ENCODE assay signal across 8 cellular contexts in genomic region chr6:31203345-31203979, GRCh38. TPM values are rescaled to one million over a fixed set of nuclear protein-coding genes. Genes with fewer than 3 reads are reported as not detected.
DNase-seq lines count a peak whose midpoint lies in the region; ATAC-seq and TF ChIP-seq lines count a peak whose summit lies in the region.

No MANE protein-coding gene starts in this region.

- peaks cover 0 to 2% (median 0%) of the 10 kb centered on the region in 4 donors for H3K9me3 ChIP-seq in sigmoid colon

- TF ChIP-seq EP300 in sigmoid colon (IDR thresholded peaks at IDR 0.05) = no peak

- intact Hi-C loops in sigmoid colon (cut with DNase I) = no loop called here

- 5 to 14% methylated on average over 5 of the region's 5 CpGs for WGBS in sigmoid colon, 2 donors

- no peak for TF ChIP-seq CTCF in AG09309 (IDR thresholded peaks at IDR 0.05; ENCODE audit: control insufficient read depth, insufficient read depth, low read depth, low read length, missing control alignments)
- no peak for TF ChIP-seq CTCF in fibroblast of mammary gland (conservative IDR thresholded peaks at IDR 0.05; ENCODE audit: control insufficient read depth, insufficient read depth, low read depth, low read length)
- no peak for TF ChIP-seq CTCF in sigmoid colon (IDR thresholded peaks at IDR 0.05)

- peak overlapping the region; percentile 76 to 85 (median 80) for H3K27ac ChIP-seq in sigmoid colon

- no peaks in the 10 kb centered on the region for H3K27me3 ChIP-seq in sigmoid colon

- DNase-seq in AG09309 (ENCODE audit: low read depth) (no peak), NCI-H774 (lab: John Stamatoyannopoulos, UW) (peak; percentile 91), fibroblast of mammary gland (ENCODE audit: low read depth) (peak; percentile 83), sigmoid colon (no peak), cortex of kidney (lab: John Stamatoyannopoulos, UW) (no peak)
- DNase-seq in activated CD8-positive, alpha-beta memory T cell treated with anti-CD3 and anti-CD28 coated beads, Interleukin-2, amount 50 U/mL, for 48 hours = peak; percentile 64

- TF ChIP-seq POLR2A in GM19193 (IDR thresholded peaks at IDR 0.05; ENCODE audit: extremely low read depth, insufficient read depth, insufficient read length) = peak; percentile 11
- TF ChIP-seq POLR2A in sigmoid colon (IDR thresholded peaks at IDR 0.05) = no peak

- peaks cover 0 to 34% (median 16%) of the 10 kb centered on the region in 4 donors for H3K4me1 ChIP-seq in sigmoid colon

- peak overlapping the region; percentile 25 for H3K4me3 ChIP-seq in AG09309 (ENCODE audit: control insufficient read depth, low read depth, low read length)
- peak overlapping the region; percentile 32 for H3K4me3 ChIP-seq in fibroblast of mammary gland (ENCODE audit: control insufficient read depth, low read depth, low read length)
- H3K4me3 ChIP-seq in sigmoid colon = peak overlapping the region; percentile 27 to 54 (median 50)

- no peaks in the 10 kb centered on the region for H3K36me3 ChIP-seq in sigmoid colon

- ATAC-seq in HG03354 (IDR thresholded peaks at IDR 0.05; ENCODE audit: poor library complexity, severe bottlenecking, unreplicated experiment) = peak; percentile 64

RNA-seq across cellular contexts. Expression of gene POU5F1, which starts 33.0 kb away (rescaled TPM):
- under 1 TPM in 2 of 4 donors, not detected in 2; 0.16 to 0.27 TPM for total RNA-seq in sigmoid colon
- polyA plus RNA-seq in sigmoid colon = 1 to 10 TPM in 2 of 3 donors, not detected in 1; 1.6 to 9.8 TPM

RNA-seq across cellular contexts. Expression of gene TCF19, which starts 45.1 kb away (rescaled TPM):
- total RNA-seq in sigmoid colon = 1 to 10 TPM; 2.6 to 4.6 (median 3.0) TPM
- polyA plus RNA-seq in sigmoid colon = 10 to 100 TPM in 1 of 3 donors, 1 to 10 TPM in 2; 3.6 to 11.7 (median 6.2) TPM

RNA-seq across cellular contexts. Expression of gene CCHCR1, which starts 45.9 kb away (rescaled TPM):
- total RNA-seq in sigmoid colon = 10 to 100 TPM in 3 of 4 donors, 1 to 10 TPM in 1; 8.7 to 20.2 (median 12.7) TPM
- polyA plus RNA-seq in sigmoid colon = 10 to 100 TPM; 11.4 to 39.3 (median 14.8) TPM

Comparison
In these comparisons a context has a peak if more than half of its experiments do, and no peak if none do; other contexts are left out.
1. DNase-seq: peak in NCI-H774 (single experiment), activated CD8-positive, alpha-beta memory T cell treated with anti-CD3 and anti-CD28 coated beads, Interleukin-2, amount 50 U/mL, for 48 hours (single experiment) and fibroblast of mammary gland (single experiment); none in AG09309 (single experiment), sigmoid colon (single experiment) and cortex of kidney (single experiment).
2. Peak in every context shown above with its lines, with median percentiles within 50 percentile points of each other: H3K4me3 ChIP-seq.